Comparison of ENCODE assay signal across 26 cellular contexts in the genomic region with DNA sequence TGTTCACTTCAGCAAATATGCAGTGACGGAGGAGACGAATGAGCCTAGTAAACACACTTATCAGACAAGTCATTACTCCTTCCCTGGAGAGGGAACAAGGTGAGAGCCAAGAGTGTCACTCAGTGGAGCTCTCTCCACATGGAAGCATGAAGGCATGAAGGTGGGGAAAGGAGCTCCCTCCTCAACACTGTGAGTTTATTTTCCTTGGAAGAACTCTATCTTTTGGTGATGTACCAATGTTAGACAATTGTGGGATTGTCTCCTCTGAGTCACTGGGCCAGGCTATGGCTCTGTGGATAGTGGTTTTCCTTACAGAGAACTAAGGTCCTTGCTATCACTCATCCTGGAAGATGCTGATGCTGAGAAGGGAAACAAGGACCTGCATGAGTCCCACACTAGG.
"Had no signal": no experiment of that assay in that cellular context is flagged by ENCODE, and none has a peak within 500 bp of the region (broad histone marks: within the 10 kb centered on the region; RNA-seq: fewer than 3 reads in every experiment).

No MANE protein-coding gene starts in this region.

- ATAC-seq: T-cell had no signal

- FAIRE-seq: TTC549 had no signal

- H3K4me1 ChIP-seq: Peyer's patch had no signal

- H3K9me3 ChIP-seq: ascending aorta, Peyer's patch had no signal

- H3K27ac ChIP-seq: ascending aorta, KMS-11, Peyer's patch, VCaP had no signal

- H3K27me3 ChIP-seq: ascending aorta, Peyer's patch had no signal

- DNase-seq: activated CD4-positive, alpha-beta memory T cell treated with anti-CD3 and anti-CD28 coated beads for 36 hours; activated CD4-positive, alpha-beta T cell treated with anti-CD3 and anti-CD28 coated beads, Interleukin-2, amount 10 ng/mL, durations not matched to agents 7 days and 5 days; activated CD4-positive, CD25-positive, alpha-beta regulatory T cell; activated CD8-positive, alpha-beta memory T cell treated with anti-CD3 and anti-CD28 coated beads for 24 hours; activated effector memory CD4-positive, alpha-beta T cell treated with anti-CD3 and anti-CD28 coated beads, Interleukin-2, amount 50 U/mL, for 16 hours; activated naive CD4-positive, alpha-beta T cell treated with Interleukin-2 at 50 U/mL for 16 hours; activated naive CD8-positive, alpha-beta T cell treated with anti-CD3 and anti-CD28 coated beads, Interleukin-2, amount 50 U/mL, for 24 hours; activated T-cell treated with anti-CD3 and anti-CD28 coated beads, Interleukin-2, amount 50 U/mL, for 4 hours; amniotic stem cell; MV-4-11; NCI-H1092 treated with DMSO at 0.1 percent for 48 hours; NCI-H1436; NCI-H1694 treated with DMSO at 0.1 percent for 48 hours; NCI-H2029 treated with DMSO at 0.1 percent for 48 hours; NCI-H510A treated with DMSO at 0.1 percent for 48 hours; NCI-H69; NK-92 treated with Interleukin-12 subunit alpha and Interleukin-12 subunit beta, amount 100 ng/mL, for 24 hours; Peyer's patch; SHP77 treated with DMSO at 0.1 percent for 48 hours; T-cell; T-helper 2 cell; T1000 had no signal

- H3K36me3 ChIP-seq: ascending aorta, Peyer's patch had no signal

- H3K4me3 ChIP-seq: ascending aorta, Peyer's patch had no signal
